28 cellular contexts compared by ENCODE assay signal in genomic region chr1:35115459-35116383, GRCh38. TPM values are rescaled to one million over a fixed set of nuclear protein-coding genes. Genes with fewer than 3 reads are reported as not detected.
DNase-seq lines count a peak whose midpoint lies in the region; ATAC-seq, FAIRE-seq and TF ChIP-seq lines count a peak whose summit lies in the region.
"Had no signal": no experiment of that assay in that cellular context is flagged by ENCODE, and none has a peak within 500 bp of the region (broad histone marks: within the 10 kb centered on the region; RNA-seq: fewer than 3 reads in every experiment).

No MANE protein-coding gene starts in this region.

- H3K36me3 Mint-ChIP-seq in activated naive CD4-positive, alpha-beta T cell treated with anti-CD3 and anti-CD28 coated beads for 36 hours (ENCODE audit: low read depth): peaks cover 10% of the 10 kb centered on the region

- no peak overlapping the region for H3K27ac Mint-ChIP-seq in activated naive CD4-positive, alpha-beta T cell treated with anti-CD3 and anti-CD28 coated beads for 36 hours
- H3K27ac Mint-ChIP-seq: activated B cell treated with CpG ODN at 0.5 μM for 24 hours; activated naive CD4-positive, alpha-beta T cell treated with anti-CD3 and anti-CD28 coated beads, Interleukin-2, amount 10 ng/mL, durations not matched to agents 7 days and 5 days; activated T-cell treated with anti-CD3 and anti-CD28 coated beads, Interleukin-2, amount 50 U/mL, for 24 hours; mesothelial cell of epicardium; stimulated activated naive CD8-positive, alpha-beta T cell treated with anti-CD3 and anti-CD28 coated beads, Interleukin-15, amount 100 ng/mL, for 72 hours had no signal

- H3K4me2 ChIP-seq in HepG2 (ENCODE audit: low read depth, low read length): no peak overlapping the region
- H3K4me2 ChIP-seq: BLaER1 treated with 17β-estradiol and CSF1 and Interleukin-3, amounts not matched to agents 10 nM and 100 nM had no signal

- H3K27ac ChIP-seq in HepG2 (ENCODE audit: extremely low read length, insufficient read depth, low read length) (no peak overlapping the region), right lobe of liver (no peak overlapping the region)
- H3K27ac ChIP-seq: BLaER1 treated with 17β-estradiol and CSF1 and Interleukin-3, amounts not matched to agents 10 nM and 100 nM; epithelial cell of prostate; heart right ventricle; ovary; right atrium auricular region; thyroid gland had no signal

- no peak overlapping the region for H3K9ac ChIP-seq in HepG2 (ENCODE audit: insufficient read depth, low read depth, low read length)
- H3K9ac ChIP-seq: BLaER1 treated with 17β-estradiol and CSF1 and Interleukin-3, amounts not matched to agents 10 nM and 100 nM had no signal

- H3K27me3 Mint-ChIP-seq in activated naive CD4-positive, alpha-beta T cell treated with anti-CD3 and anti-CD28 coated beads for 36 hours (ENCODE audit: low read depth): peaks cover 7% of the 10 kb centered on the region

- no TSS peak for BruUV-seq in HepG2 (replicated peaks; lab: Mats Ljungman, UMichigan)

- H3K9me3 Mint-ChIP-seq in activated naive CD4-positive, alpha-beta T cell treated with anti-CD3 and anti-CD28 coated beads for 36 hours: no peaks in the 10 kb centered on the region
- H3K9me3 Mint-ChIP-seq: activated B cell treated with CpG ODN at 0.5 μM for 24 hours; activated naive CD4-positive, alpha-beta T cell treated with anti-CD3 and anti-CD28 coated beads, Interleukin-2, amount 10 ng/mL, durations not matched to agents 7 days and 5 days; activated T-cell treated with anti-CD3 and anti-CD28 coated beads, Interleukin-2, amount 50 U/mL, for 24 hours; mesothelial cell of epicardium; stimulated activated naive CD8-positive, alpha-beta T cell treated with anti-CD3 and anti-CD28 coated beads, Interleukin-15, amount 100 ng/mL, for 72 hours had no signal

- no peak overlapping the region for H3K4me3 ChIP-seq in HepG2 (replicated peaks in 1 of 3; ENCODE audit: insufficient read depth in 1 of 3, low read depth in 2 of 3, low read length in 3 of 3)
- no peak overlapping the region for H3K4me3 ChIP-seq in right lobe of liver
- H3K4me3 ChIP-seq in astrocyte of the spinal cord (ENCODE audit: low read depth, low read length): no peak overlapping the region
- H3K4me3 ChIP-seq in fibroblast of the aortic adventitia (ENCODE audit: low read depth, low read length): no peak overlapping the region
- H3K4me3 ChIP-seq: BLaER1 treated with 17β-estradiol and CSF1 and Interleukin-3, amounts not matched to agents 10 nM and 100 nM; heart right ventricle; ovary; right atrium auricular region; thyroid gland had no signal

- peaks cover 2 to 7% of the 10 kb centered on the region in 2 experiments; a peak in 1 of 5 replicates for H3K36me3 ChIP-seq in HepG2 (replicated peaks in 1 of 2; ENCODE audit: control insufficient read depth in 1 of 2, insufficient read depth in 2 of 2, low read length in 2 of 2)
- H3K36me3 ChIP-seq in right lobe of liver: peaks cover 0 to 13% (median 0%) of the 10 kb centered on the region in 4 donors
- H3K36me3 ChIP-seq: ovary had no signal

- H3K27me3 ChIP-seq in HepG2 (ENCODE audit: control insufficient read depth in 1 of 2, insufficient read depth in 2 of 2, low read length in 2 of 2): no peaks in the 10 kb centered on the region
- H3K27me3 ChIP-seq in right lobe of liver: no peaks in the 10 kb centered on the region
- H3K27me3 ChIP-seq: heart right ventricle, ovary, right atrium auricular region, thyroid gland had no signal

- no peaks in the 10 kb centered on the region for H3K79me2 ChIP-seq in HepG2 (ENCODE audit: insufficient read depth, low read length)

- FAIRE-seq in HepG2 (lab: Jason Lieb, UNC): no peak
- FAIRE-seq: GM12892 had no signal

- in situ Hi-C loops in HepG2 (cut with HindIII; ENCODE audit: extremely low pct_ligation_motif_present, low pct_unique_long_range_greater_than_20kb) (no loop called here), astrocyte of the spinal cord (cut with HindIII; ENCODE audit: low sequenced_read_pairs) (no loop called here)

- H4K20me1 ChIP-seq in HepG2 (ENCODE audit: insufficient read depth, low read length): no peaks in the 10 kb centered on the region
- H4K20me1 ChIP-seq: BLaER1 treated with 17β-estradiol and CSF1 and Interleukin-3, amounts not matched to agents 10 nM and 100 nM had no signal

- TF ChIP-seq CTCF in HepG2 (CRISPR knock-in tag; IDR thresholded peaks at IDR 0.05): no peak
- TF ChIP-seq CTCF in right lobe of liver (IDR thresholded peaks at IDR 0.05): no peak
- no peak for TF ChIP-seq CTCF in astrocyte of the spinal cord (IDR thresholded peaks at IDR 0.05; ENCODE audit: low read depth, low read length)
- TF ChIP-seq CTCF in fibroblast of the aortic adventitia (IDR thresholded peaks at IDR 0.05; ENCODE audit: insufficient read depth, low read length): no peak

- intact Hi-C loops in HepG2 (cut with micrococcal nuclease; ENCODE audit: unreplicated experiment) (no loop called here), right lobe of liver (cut with DNase I) (no loop called here)
- intact Hi-C loops in activated naive CD4-positive, alpha-beta T cell treated with anti-CD3 and anti-CD28 coated beads for 36 hours (cut with micrococcal nuclease): no loop called here

- H3K4me1 ChIP-seq in HepG2 (ENCODE audit: insufficient read depth, low read length) (0 out of 2 replicates have a peak, but pooled peaks cover 6% of the 10 kb centered on the region), right lobe of liver (peaks cover 0 to 5% (median 0%) of the 10 kb centered on the region in 4 donors)

- POLR2A ChIA-PET in HepG2 (lab: Yijun Ruan, JAX): no interaction called here

- 92% methylated on average over 8 of the region's 8 CpGs for WGBS in HepG2 (ENCODE audit: low lambda C conversion rate)
- 77% methylated on average over 8 of the region's 8 CpGs for whole genome bisulfite sequencing in right lobe of liver (ENCODE audit: insufficient coverage, low coverage, low lambda C conversion rate, missing lambda C conversion rate)

- no peak overlapping the region for H2AFZ ChIP-seq in HepG2 (ENCODE audit: low read length)

- CTCF ChIA-PET in HepG2 (lab: Yijun Ruan, JAX; ENCODE audit: low intra/inter-chr PET ratio, low total read pairs): no interaction called here
- CTCF ChIA-PET in activated naive CD4-positive, alpha-beta T cell treated with anti-CD3 and anti-CD28 coated beads for 36 hours (lab: Charles Lee): interaction anchor here (0.6 kb wide), 1 partner anchor 42 kb away, joined by 3 read pairs; no protein-coding TSS in a partner anchor

- TF ChIP-seq RAD21 in HepG2 (CRISPR knock-in tag; IDR thresholded peaks at IDR 0.05): no peak

- TF ChIP-seq EP300 in HepG2 (IDR thresholded peaks at IDR 0.05; ENCODE audit: low read depth in 2 of 2, low read length in 2 of 2): no peak
- TF ChIP-seq EP300 in HepG2 (CRISPR knock-in tag; IDR thresholded peaks at IDR 0.05; ENCODE audit: borderline replicate concordance): no peak

- no peak overlapping the region for H3K4me3 Mint-ChIP-seq in activated naive CD4-positive, alpha-beta T cell treated with anti-CD3 and anti-CD28 coated beads for 36 hours
- H3K4me3 Mint-ChIP-seq: activated B cell treated with CpG ODN at 0.5 μM for 24 hours; activated naive CD4-positive, alpha-beta T cell treated with anti-CD3 and anti-CD28 coated beads, Interleukin-2, amount 10 ng/mL, durations not matched to agents 7 days and 5 days; activated T-cell treated with anti-CD3 and anti-CD28 coated beads, Interleukin-2, amount 50 U/mL, for 24 hours; mesothelial cell of epicardium; stimulated activated naive CD8-positive, alpha-beta T cell treated with anti-CD3 and anti-CD28 coated beads, Interleukin-15, amount 100 ng/mL, for 72 hours had no signal

- ATAC-seq in HepG2: no peak
- no peak for ATAC-seq in right lobe of liver
- ATAC-seq: heart right ventricle; left lobe of liver; naive thymus-derived CD8-positive, alpha-beta T cell; stimulated activated naive CD8-positive, alpha-beta T cell treated with anti-CD3 and anti-CD28 coated beads, Interleukin-15, amount 100 ng/mL, for 72 hours had no signal

- TF ChIP-seq POLR2A in HepG2 (IDR thresholded peaks at IDR 0.05; ENCODE audit: insufficient read depth in 1 of 2, low read depth in 2 of 2, low read length in 2 of 2) (no peak), right lobe of liver (IDR thresholded peaks at IDR 0.05) (no peak)

- no peaks in the 10 kb centered on the region for H3K9me3 ChIP-seq in HepG2 (ENCODE audit: low read length)
- H3K9me3 ChIP-seq in right lobe of liver: no peaks in the 10 kb centered on the region
- H3K9me3 ChIP-seq: heart right ventricle, ovary, right atrium auricular region, thyroid gland had no signal

- peaks cover 2% of the 10 kb centered on the region for H3K4me1 Mint-ChIP-seq in activated naive CD4-positive, alpha-beta T cell treated with anti-CD3 and anti-CD28 coated beads for 36 hours (ENCODE audit: low read depth)
- H3K4me1 Mint-ChIP-seq: mesothelial cell of epicardium had no signal

- DNase-seq in HepG2 (ENCODE audit: low spot score) (no peak), right lobe of liver (no peak), astrocyte of the spinal cord (ENCODE audit: low read depth, low spot score) (peak; percentile 32), fibroblast of the aortic adventitia (ENCODE audit: low read depth) (peak; percentile 16), smooth muscle cell of the brain vasculature (ENCODE audit: low read depth, low spot score) (peak; percentile 17)
- no peak for DNase-seq in stimulated activated naive CD4-positive, alpha-beta T cell treated with Interleukin-2 at 50 U/mL for 16 hours (lab: John Stamatoyannopoulos, UW)
- no peak for DNase-seq in activated naive CD4-positive, alpha-beta T cell treated with anti-CD3 and anti-CD28 coated beads for 36 hours
- no peak for DNase-seq in activated CD4-positive, CD25-positive, alpha-beta regulatory T cell (lab: John Stamatoyannopoulos, UW)
- DNase-seq: activated B cell treated with CpG ODN at 0.5 μM for 24 hours; activated naive CD4-positive, alpha-beta T cell treated with anti-CD3 and anti-CD28 coated beads, Interleukin-2, amount 10 ng/mL, durations not matched to agents 7 days and 5 days; activated T-cell treated with anti-CD3 and anti-CD28 coated beads, Interleukin-2, amount 50 U/mL, for 24 hours; Calu3; H7; heart right ventricle; NCI-H2107; NCI-H446; OCI-M1; ovary; stimulated activated naive CD8-positive, alpha-beta T cell treated with anti-CD3 and anti-CD28 coated beads, Interleukin-15, amount 100 ng/mL, for 72 hours; T-helper 9 cell; thyroid gland had no signal

RNA-seq across cellular contexts. Expression of gene ZMYM1, which starts 36.5 kb away (rescaled TPM):
- total RNA-seq in HepG2 (2016; rRNA removed; fragmentation: Illumina TruSeq; extraction: Trizol): 16.2 and 22.8 TPM in 2 replicates
- total RNA-seq in HepG2 (2016; cell fraction: cytosol; rRNA removed; fragmentation: Illumina TruSeq; extraction: Trizol; ENCODE audit: low read depth): 26.4 and 28.7 TPM in 2 replicates
- 16.4 and 24.0 TPM in 2 replicates for total RNA-seq in HepG2 (2016; cell fraction: insoluble cytoplasmic fraction; rRNA removed; fragmentation: Illumina TruSeq; extraction: Trizol)
- 14.5 and 14.6 TPM in 2 replicates for total RNA-seq in HepG2 (2016; cell fraction: membrane; rRNA removed; fragmentation: Illumina TruSeq; extraction: Trizol)
- total RNA-seq in HepG2 (2016; cell fraction: nucleus; rRNA removed; fragmentation: Illumina TruSeq; extraction: Trizol): 13.6 and 17.9 TPM in 2 replicates
- polyA plus RNA-seq in HepG2 (2011; rRNA removed): 8.5 and 10.0 TPM in 2 replicates
- 2.8 and 3.6 TPM in 2 replicates for polyA plus RNA-seq in HepG2 (2011; cell fraction: cytosol; rRNA removed)
- 7.3 and 9.6 TPM in 2 replicates for polyA plus RNA-seq in HepG2 (2011; cell fraction: nucleus; rRNA removed)
- 2.9 and 5.4 TPM in 2 replicates for polyA plus RNA-seq in HepG2 (2012)
- 0.18 and 0.41 TPM in 2 replicates for polyA plus RNA-seq in HepG2 (2016; cell fraction: cytosol; fragmentation: Illumina TruSeq; extraction: Trizol; ENCODE audit: low read depth)
- polyA plus RNA-seq in HepG2 (2016; cell fraction: insoluble cytoplasmic fraction; fragmentation: Illumina TruSeq; extraction: Trizol; ENCODE audit: low read depth): 8.4 and 8.8 TPM in 2 replicates
- 1.1 TPM in 2 replicates for polyA plus RNA-seq in HepG2 (2016; cell fraction: membrane; fragmentation: Illumina TruSeq; extraction: Trizol; ENCODE audit: low read depth)
- 18.2 and 21.2 TPM in 2 replicates for polyA plus RNA-seq in HepG2 (2016; cell fraction: nucleus; fragmentation: Illumina TruSeq; extraction: Trizol; ENCODE audit: insufficient read depth, low read depth)
- polyA minus RNA-seq in HepG2 (2011; rRNA and poly(A)+ RNA removed; ENCODE audit: low replicate concordance): 11.9 and 27.4 TPM in 2 replicates
- polyA minus RNA-seq in HepG2 (2011; cell fraction: cytosol; rRNA and poly(A)+ RNA removed): 7.4 and 9.1 TPM in 2 replicates
- 18.0 and 22.3 TPM in 2 replicates for polyA minus RNA-seq in HepG2 (2011; cell fraction: nucleus; rRNA and poly(A)+ RNA removed)
- total RNA-seq in right lobe of liver: 10 to 100 TPM in 1 of 6 experiments, 1 to 10 TPM in 5; 6.7 to 10.4 (median 7.6) TPM
- total RNA-seq in fibroblast of the aortic adventitia (ENCODE audit: low replicate concordance): 7.2 and 35.1 TPM in 2 replicates
- 1 to 10 TPM; 7.3 to 7.9 TPM for total RNA-seq in activated naive CD4-positive, alpha-beta T cell treated with anti-CD3 and anti-CD28 coated beads for 36 hours

Comparison
In these comparisons a context has a peak if more than half of its experiments do, and no peak if none do; other contexts are left out.
1. DNase-seq: peak in astrocyte of the spinal cord (single experiment), fibroblast of the aortic adventitia (single experiment) and smooth muscle cell of the brain vasculature (single experiment); none in HepG2 (single experiment), right lobe of liver (0 of 3), stimulated activated naive CD4-positive, alpha-beta T cell treated with Interleukin-2 at 50 U/mL for 16 hours (single experiment), activated naive CD4-positive, alpha-beta T cell treated with anti-CD3 and anti-CD28 coated beads for 36 hours (single experiment) and activated CD4-positive, CD25-positive, alpha-beta regulatory T cell (0 of 4).